7 cellular contexts compared by ENCODE assay signal in the genomic region with DNA sequence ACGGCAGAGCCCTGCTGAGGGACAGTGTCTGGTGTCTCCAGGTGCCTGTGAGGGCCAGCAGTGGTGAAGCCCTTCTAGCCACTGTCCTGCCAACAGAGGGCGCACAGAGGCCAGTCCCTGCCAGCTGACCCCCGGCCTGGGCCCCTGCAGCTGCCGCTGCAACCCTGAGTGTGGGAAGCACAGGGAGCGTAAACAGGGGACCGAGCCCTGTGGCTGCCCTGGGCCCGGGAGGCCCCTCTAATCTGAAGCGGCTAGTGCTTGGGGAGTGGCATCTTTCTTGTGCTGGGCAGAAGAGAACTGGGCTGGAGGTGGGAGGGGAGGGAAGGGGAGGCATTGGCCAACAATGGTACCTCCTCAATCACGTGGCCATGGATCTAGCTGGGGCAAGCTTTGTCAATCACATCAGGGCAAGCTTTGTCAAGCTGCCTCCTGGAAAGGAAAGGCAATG. TPM values are rescaled to one million over a fixed set of nuclear protein-coding genes. Genes with fewer than 3 reads are reported as not detected.
DNase-seq lines count a peak whose midpoint lies in the region; ATAC-seq and TF ChIP-seq lines count a peak whose summit lies in the region.

No MANE protein-coding gene starts in this region.

- TF ChIP-seq CTCF in Loucy (conservative IDR thresholded peaks at IDR 0.05; ENCODE audit: low read length) = peak; percentile 78
- TF ChIP-seq CTCF in SU-DHL-6 (IDR thresholded peaks at IDR 0.05; ENCODE audit: insufficient read depth, low read length, poor library complexity, severe bottlenecking) = peak; percentile 48
- TF ChIP-seq CTCF in gastroesophageal sphincter (IDR thresholded peaks at IDR 0.05) = peak in 2 of 4 experiments; percentile 37 to 68
- peak; percentile 78 for TF ChIP-seq CTCF in neutrophil (IDR thresholded peaks at IDR 0.05)

- no peaks in the 10 kb centered on the region for H3K79me2 ChIP-seq in Loucy (ENCODE audit: insufficient read depth, low read length)
- H3K79me2 ChIP-seq in SU-DHL-6 (ENCODE audit: insufficient read depth, low read length) = no peaks in the 10 kb centered on the region

- H2AFZ ChIP-seq in Loucy (ENCODE audit: low read length) (no peak overlapping the region), SU-DHL-6 (ENCODE audit: low read depth, low read length, severe bottlenecking) (no peak overlapping the region)

- H3K9me2 ChIP-seq in Loucy (replicated peaks; ENCODE audit: low read depth, low read length) = no peaks in the 10 kb centered on the region
- H3K9me2 ChIP-seq in SU-DHL-6 (replicated peaks; ENCODE audit: insufficient read depth, low read length) = no peaks in the 10 kb centered on the region

- H4K20me1 ChIP-seq in Loucy (ENCODE audit: insufficient read depth, low read length, poor library complexity, severe bottlenecking) = no peaks in the 10 kb centered on the region
- no peaks in the 10 kb centered on the region for H4K20me1 ChIP-seq in SU-DHL-6 (ENCODE audit: low read depth, low read length)

- H3K9ac ChIP-seq in Loucy (ENCODE audit: low read depth, low read length, poor library complexity, severe bottlenecking) (no peak overlapping the region), SU-DHL-6 (ENCODE audit: low read length) (no peak overlapping the region)

- TF ChIP-seq POLR2A in gastroesophageal sphincter (IDR thresholded peaks at IDR 0.05) = no peak

- no peak for TF ChIP-seq EP300 in gastroesophageal sphincter (IDR thresholded peaks at IDR 0.05)

- no CpG with 5 or more reads among the region's 9 CpGs for WGBS in gastroesophageal sphincter (ENCODE audit: low coverage in 1 of 2), 2 donors

- H3K27me3 ChIP-seq in Loucy (ENCODE audit: insufficient read depth, low read length, poor library complexity, severe bottlenecking) (no peaks in the 10 kb centered on the region), SU-DHL-6 (ENCODE audit: low read length) (no peaks in the 10 kb centered on the region), gastroesophageal sphincter (no peaks in the 10 kb centered on the region), neutrophil (peaks cover 11% of the 10 kb centered on the region)

- H3K27ac ChIP-seq in SU-DHL-6 (ENCODE audit: low read depth, low read length) (no peak overlapping the region), gastroesophageal sphincter (peak overlapping the region in 1 of 4 donors; percentile 7), neutrophil (peak overlapping the region; percentile 98)

- H3F3A ChIP-seq in Loucy (ENCODE audit: low read depth) (no peaks in the 10 kb centered on the region), SU-DHL-6 (ENCODE audit: insufficient read depth) (no peaks in the 10 kb centered on the region)

- DNase-seq in GF-D8 (lab: John Stamatoyannopoulos, UW) = peak; percentile 7

- H3K4me1 ChIP-seq in Loucy (ENCODE audit: insufficient read depth, low read length, poor library complexity, severe bottlenecking) (peaks cover 45% of the 10 kb centered on the region), gastroesophageal sphincter (peaks cover 4 to 55% (median 35%) of the 10 kb centered on the region in 3 donors), neutrophil (ENCODE audit: control insufficient read depth in 1 of 2, insufficient read depth in 1 of 2, low read depth in 1 of 2, low read length in 1 of 2) (peaks cover 54 to 56% of the 10 kb centered on the region in 2 experiments)

- ATAC-seq in gastroesophageal sphincter (peak; percentile 19), GM19397 (IDR thresholded peaks at IDR 0.05; ENCODE audit: unreplicated experiment) (no peak), GM21423 (IDR thresholded peaks at IDR 0.05; ENCODE audit: unreplicated experiment) (no peak)

- H3K4me2 ChIP-seq in Loucy (ENCODE audit: low read depth, low read length, poor library complexity, severe bottlenecking) (peak overlapping the region; percentile 24), SU-DHL-6 (ENCODE audit: low read depth, low read length, poor library complexity, severe bottlenecking) (no peak overlapping the region)

- H3K36me3 ChIP-seq in Loucy (ENCODE audit: insufficient read depth, low read length) (no peaks in the 10 kb centered on the region; the same call in 1 of the 2 replicates), SU-DHL-6 (ENCODE audit: low read length) (no peaks in the 10 kb centered on the region), gastroesophageal sphincter (peaks cover 0 to 27% of the 10 kb centered on the region in 2 donors), neutrophil (no peaks in the 10 kb centered on the region)

- H3K4me3 ChIP-seq in Loucy (ENCODE audit: low read length, poor library complexity, severe bottlenecking) (no peak overlapping the region), SU-DHL-6 (ENCODE audit: insufficient read depth, low read length, poor library complexity, severe bottlenecking) (no peak overlapping the region), gastroesophageal sphincter (no peak overlapping the region), neutrophil (ENCODE audit: low read depth in 1 of 2, low read length in 1 of 2) (peak overlapping the region; percentile 48 to 51)

- H3K9me3 ChIP-seq in Loucy (ENCODE audit: insufficient read depth, low read depth, low read length) = no peaks in the 10 kb centered on the region
- H3K9me3 ChIP-seq in SU-DHL-6 (ENCODE audit: insufficient read depth, low read length) = no peaks in the 10 kb centered on the region
- no peaks in the 10 kb centered on the region for H3K9me3 ChIP-seq in gastroesophageal sphincter
- H3K9me3 ChIP-seq in neutrophil = no peaks in the 10 kb centered on the region

RNA-seq across cellular contexts. Expression of a gene that starts 34.6 kb away (rescaled TPM):
- 100 to 1,000 TPM in 3 of 4 donors, 10 to 100 TPM in 1; 96.7 to 171 (median 131) TPM for total RNA-seq in gastroesophageal sphincter

RNA-seq across cellular contexts. Expression of a gene that starts 35.3 kb away (rescaled TPM):
- total RNA-seq in gastroesophageal sphincter = 1 to 10 TPM; 7.1 to 9.8 (median 9.1) TPM

RNA-seq across cellular contexts. Expression of a gene that starts 35.6 kb away (rescaled TPM):
- 1 to 10 TPM in 2 of 4 donors, under 1 TPM in 2; 0.45 to 3.2 (median 1.2) TPM for total RNA-seq in gastroesophageal sphincter

Comparison
In these comparisons a context has a peak if more than half of its experiments do, and no peak if none do; other contexts are left out.
1. H3K4me3 ChIP-seq: peak in neutrophil (2 of 2); none in Loucy (single experiment), SU-DHL-6 (single experiment) and gastroesophageal sphincter (0 of 2).